ENCODE assay signal across 8 cellular contexts in genomic region chr3:63349583-63350177, GRCh38.
DNase-seq lines count a peak whose midpoint lies in the region; ATAC-seq, FAIRE-seq and TF ChIP-seq lines count a peak whose summit lies in the region.

No MANE protein-coding gene starts in this region.

- H3K4me1 ChIP-seq in body of pancreas (no peaks in the 10 kb centered on the region), keratinocyte (ENCODE audit: control insufficient read depth, extremely low read depth, insufficient read depth, low read length) (peaks cover 3% of the 10 kb centered on the region)

- H4K20me1 ChIP-seq in keratinocyte (ENCODE audit: control insufficient read depth, extremely low read depth, insufficient read depth, low read length): no peaks in the 10 kb centered on the region

- no peaks in the 10 kb centered on the region for H3K4me1 Mint-ChIP-seq in stimulated activated naive CD8-positive, alpha-beta T cell treated with anti-CD3 and anti-CD28 coated beads, Interleukin-15, amount 100 ng/mL, for 72 hours
- no peaks in the 10 kb centered on the region for H3K4me1 Mint-ChIP-seq in activated T-helper 1 cell treated with anti-CD3 and anti-CD28 coated beads, Interleukin-12 subunit alpha, Interleukin-12 subunit beta, Interleukin-2, Interleukin-4 antibody, amounts not matched to agents 30 ng/mL and 10 ng/mL and 1 ng/mL, durations not matched to agents 14 hours and 24 hours and 36 hours (ENCODE audit: low read depth)

- H3K27me3 ChIP-seq in body of pancreas (no peaks in the 10 kb centered on the region), keratinocyte (ENCODE audit: control insufficient read depth, extremely low read depth, insufficient read depth, low read length) (no peaks in the 10 kb centered on the region)

- WGBS in body of pancreas, 2 donors: 2% methylated on average over 6 of the region's 6 CpGs

- dilution Hi-C loops in keratinocyte (cut with MboI; ENCODE audit: extremely low pct_ligation_motif_present, low sequenced_read_pairs): no loop called here

- intact Hi-C loops in body of pancreas (cut with DNase I): loop anchor here (5.0 kb wide), 1 partner anchor 463 kb away; no protein-coding TSS in a partner anchor
- intact Hi-C loops in activated T-helper 1 cell treated with anti-CD3 and anti-CD28 coated beads, Interleukin-12 subunit alpha, Interleukin-12 subunit beta, Interleukin-2, Interleukin-4 antibody, amounts not matched to agents 30 ng/mL and 10 ng/mL and 1 ng/mL, durations not matched to agents 14 hours and 24 hours and 36 hours (cut with micrococcal nuclease): loop anchor here (10.0 kb wide), 2 partner anchors 645 to 675 kb away; partner anchors contain the start of gene PSMD6

- no peaks in the 10 kb centered on the region for H3K9me3 Mint-ChIP-seq in stimulated activated naive CD8-positive, alpha-beta T cell treated with anti-CD3 and anti-CD28 coated beads, Interleukin-15, amount 100 ng/mL, for 72 hours
- H3K9me3 Mint-ChIP-seq in activated T-helper 1 cell treated with anti-CD3 and anti-CD28 coated beads, Interleukin-12 subunit alpha, Interleukin-12 subunit beta, Interleukin-2, Interleukin-4 antibody, amounts not matched to agents 30 ng/mL and 10 ng/mL and 1 ng/mL, durations not matched to agents 14 hours and 24 hours and 36 hours: no peaks in the 10 kb centered on the region

- H3K4me3 ChIP-seq in body of pancreas (no peak overlapping the region), keratinocyte (ENCODE audit: control insufficient read depth in 2 of 3, extremely low read depth in 1 of 3, insufficient read depth in 2 of 3, low read depth in 1 of 3, low read length in 3 of 3) (no peak overlapping the region)

- ATAC-seq in GM19043 (IDR thresholded peaks at IDR 0.05; ENCODE audit: low read depth, unreplicated experiment): peak; percentile 81
- peak; percentile 56 for ATAC-seq in HG03439 (IDR thresholded peaks at IDR 0.05; ENCODE audit: unreplicated experiment)
- peak; percentile 67 for ATAC-seq in body of pancreas
- peak; percentile 49 for ATAC-seq in stimulated activated naive CD8-positive, alpha-beta T cell treated with anti-CD3 and anti-CD28 coated beads, Interleukin-15, amount 100 ng/mL, for 72 hours

- H3K9me3 ChIP-seq in body of pancreas: peaks cover 0 to 4% (median 0%) of the 10 kb centered on the region in 3 donors
- H3K9me3 ChIP-seq in keratinocyte (ENCODE audit: control insufficient read depth, low read depth, low read length): no peaks in the 10 kb centered on the region

- H3K9ac ChIP-seq in keratinocyte (ENCODE audit: control insufficient read depth, extremely low read depth, insufficient read depth, low read length): no peak overlapping the region

- DNase-seq in DMS53 (lab: John Stamatoyannopoulos, UW) (peak; percentile 68), NOMO-1 treated with DMSO at 0.1 percent for 48 hours (lab: John Stamatoyannopoulos, UW; ENCODE audit: unreplicated experiment) (peak; percentile 51), body of pancreas (peak; percentile 64 to 73 (median 70)), keratinocyte (ENCODE audit: low read depth, low spot score) (peak; percentile 17)
- DNase-seq in stimulated activated naive CD8-positive, alpha-beta T cell treated with anti-CD3 and anti-CD28 coated beads, Interleukin-15, amount 100 ng/mL, for 72 hours: peak in 1 of 2 donors; percentile 25
- no peak for DNase-seq in activated T-helper 1 cell treated with anti-CD3 and anti-CD28 coated beads, Interleukin-12 subunit alpha, Interleukin-12 subunit beta, Interleukin-2, Interleukin-4 antibody, amounts not matched to agents 30 ng/mL and 10 ng/mL and 1 ng/mL, durations not matched to agents 14 hours and 24 hours and 36 hours (ENCODE audit: low spot score)

- peak overlapping the region; percentile 25 for H3K4me2 ChIP-seq in keratinocyte (ENCODE audit: control insufficient read depth, extremely low read depth, insufficient read depth, low read depth, low read length)

- TF ChIP-seq POLR2A in body of pancreas (IDR thresholded peaks at IDR 0.05): no peak

- H3K27me3 Mint-ChIP-seq in stimulated activated naive CD8-positive, alpha-beta T cell treated with anti-CD3 and anti-CD28 coated beads, Interleukin-15, amount 100 ng/mL, for 72 hours: peaks cover 58% of the 10 kb centered on the region
- H3K27me3 Mint-ChIP-seq in activated T-helper 1 cell treated with anti-CD3 and anti-CD28 coated beads, Interleukin-12 subunit alpha, Interleukin-12 subunit beta, Interleukin-2, Interleukin-4 antibody, amounts not matched to agents 30 ng/mL and 10 ng/mL and 1 ng/mL, durations not matched to agents 14 hours and 24 hours and 36 hours (ENCODE audit: insufficient read depth): peaks cover 11% of the 10 kb centered on the region

- H3K36me3 ChIP-seq in body of pancreas (replicated peaks in 1 of 2; ENCODE audit: insufficient read depth in 1 of 2, low read depth in 2 of 2) (no peaks in the 10 kb centered on the region), keratinocyte (ENCODE audit: control insufficient read depth in 2 of 2, extremely low read depth in 1 of 2, insufficient read depth in 2 of 2, low read length in 2 of 2) (no peaks in the 10 kb centered on the region)

- no peaks in the 10 kb centered on the region for H3K36me3 Mint-ChIP-seq in activated T-helper 1 cell treated with anti-CD3 and anti-CD28 coated beads, Interleukin-12 subunit alpha, Interleukin-12 subunit beta, Interleukin-2, Interleukin-4 antibody, amounts not matched to agents 30 ng/mL and 10 ng/mL and 1 ng/mL, durations not matched to agents 14 hours and 24 hours and 36 hours (ENCODE audit: low read depth)

- H3K4me3 Mint-ChIP-seq in stimulated activated naive CD8-positive, alpha-beta T cell treated with anti-CD3 and anti-CD28 coated beads, Interleukin-15, amount 100 ng/mL, for 72 hours: no peak overlapping the region
- no peak overlapping the region for H3K4me3 Mint-ChIP-seq in activated T-helper 1 cell treated with anti-CD3 and anti-CD28 coated beads, Interleukin-12 subunit alpha, Interleukin-12 subunit beta, Interleukin-2, Interleukin-4 antibody, amounts not matched to agents 30 ng/mL and 10 ng/mL and 1 ng/mL, durations not matched to agents 14 hours and 24 hours and 36 hours

- H3K79me2 ChIP-seq in keratinocyte (ENCODE audit: control insufficient read depth, insufficient read depth, low read length): no peaks in the 10 kb centered on the region

- H3K27ac ChIP-seq in body of pancreas: no peak overlapping the region
- no peak overlapping the region for H3K27ac ChIP-seq in keratinocyte (ENCODE audit: control insufficient read depth, insufficient read depth, low read length)

- H3K27ac Mint-ChIP-seq in stimulated activated naive CD8-positive, alpha-beta T cell treated with anti-CD3 and anti-CD28 coated beads, Interleukin-15, amount 100 ng/mL, for 72 hours: peak overlapping the region in 1 of 2 donors; percentile 75
- no peak overlapping the region for H3K27ac Mint-ChIP-seq in activated T-helper 1 cell treated with anti-CD3 and anti-CD28 coated beads, Interleukin-12 subunit alpha, Interleukin-12 subunit beta, Interleukin-2, Interleukin-4 antibody, amounts not matched to agents 30 ng/mL and 10 ng/mL and 1 ng/mL, durations not matched to agents 14 hours and 24 hours and 36 hours

- TF ChIP-seq CTCF in body of pancreas (IDR thresholded peaks at IDR 0.05) (peak; percentile 46 to 78 (median 74)), keratinocyte (optimal IDR thresholded peaks at IDR 0.05 in 1 of 3, IDR thresholded peaks at IDR 0.05 in 1 of 3, conservative IDR thresholded peaks at IDR 0.05 in 1 of 3; ENCODE audit: extremely low read depth in 1 of 3, insufficient read depth in 2 of 3, low read length in 3 of 3) (peak; percentile 66 to 77 (median 74))

- H2AFZ ChIP-seq in keratinocyte (ENCODE audit: control insufficient read depth, low read length): no peak overlapping the region

- peak; percentile 70 for FAIRE-seq in keratinocyte (lab: Jason Lieb, UNC)

- no peaks in the 10 kb centered on the region for H3K9me1 ChIP-seq in keratinocyte (ENCODE audit: control insufficient read depth, extremely low read depth, insufficient read depth, low read length)
